ENCODE assay signal across 18 cellular contexts in the genomic region with DNA sequence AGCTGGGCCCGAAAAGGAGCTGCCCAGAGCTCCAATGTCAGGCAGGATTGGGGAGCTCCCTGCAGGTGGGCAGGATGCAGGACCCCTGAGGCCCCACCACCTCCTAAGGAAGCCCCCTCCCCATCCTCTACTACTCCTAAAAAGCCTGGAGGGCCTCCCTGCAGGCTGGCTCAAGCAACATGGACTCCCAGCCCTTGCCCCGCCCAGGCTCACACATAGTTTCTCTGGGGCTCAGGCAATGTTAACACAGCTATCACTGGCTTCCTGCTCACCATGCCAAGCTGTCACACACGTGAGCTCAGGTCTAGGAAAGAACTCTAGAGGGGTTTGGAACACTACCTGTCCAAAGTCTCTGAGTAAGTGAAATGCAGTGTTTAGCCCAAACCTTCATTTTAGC.
A peak's percentile ranks its signal among the peaks of the same experiment; 100 is the strongest.
DNase-seq lines count a peak whose midpoint lies in the region; ATAC-seq, FAIRE-seq and TF ChIP-seq lines count a peak whose summit lies in the region.
"Had no signal": no experiment of that assay in that cellular context is flagged by ENCODE, and none has a peak within 500 bp of the region (broad histone marks: within the 10 kb centered on the region; RNA-seq: fewer than 3 reads in every experiment).

No MANE protein-coding gene starts in this region.

- POLR2A ChIA-PET in Caco-2 (lab: Charles Lee), result interaction anchor here (0.5 to 1.5 kb wide), 3 partner anchors 66 to 155 kb away, joined by 4 to 14 read pairs (median 5); no protein-coding TSS in a partner anchor
- POLR2A ChIA-PET in K562 (lab: Yijun Ruan, JAX), result interaction anchor here (0.7 to 0.8 kb wide), 2 partner anchors 34 to 180 kb away, joined by 3 read pairs; no protein-coding TSS in a partner anchor
- POLR2A ChIA-PET in HEK293T (lab: Yijun Ruan, JAX), result no interaction called here

- H3K36me3 ChIP-seq in Caco-2 (ENCODE audit: control insufficient read depth, insufficient read depth, low read length) (no peaks in the 10 kb centered on the region; the same call in 1 of the 2 replicates), K562 (ENCODE audit: control insufficient read depth, insufficient read depth, low read length) (no peaks in the 10 kb centered on the region), lower lobe of right lung (peaks cover 6% of the 10 kb centered on the region)

- H3K4me1 ChIP-seq in Caco-2 (peaks cover 33% of the 10 kb centered on the region), K562 (replicated peaks in 1 of 2; ENCODE audit: control insufficient read depth in 2 of 2, insufficient read depth in 2 of 2, low read length in 2 of 2) (peaks cover 21 to 24% of the 10 kb centered on the region in 2 experiments; a peak in 4 of 5 replicates), lower lobe of right lung (no peaks in the 10 kb centered on the region)

- H3K4me2 ChIP-seq in K562 (ENCODE audit: insufficient read depth, low read length), result peak overlapping the region; percentile 45

- peak overlapping the region; percentile 78 for H3K27ac Mint-ChIP-seq in Caco-2 (ENCODE audit: unreplicated experiment)
- H3K27ac Mint-ChIP-seq: activated naive CD4-positive, alpha-beta T cell treated with anti-CD3 and anti-CD28 coated beads for 36 hours; stimulated activated naive B cell treated with anti-CD40 and anti-IgM and Interleukin-4, amounts not matched to agents 10 μg/mL and 1 μg/mL and 100 μg/mL, for 72 hours had no signal

- in situ Hi-C loops in K562 (cut with MboI), result no loop called here

- TF ChIP-seq RAD21 in K562 (CRISPR knock-in tag; conservative IDR thresholded peaks at IDR 0.05 in 1 of 2, IDR thresholded peaks at IDR 0.05 in 1 of 2), result no peak

- DNase-seq in Caco-2 (peak; percentile 68 to 82), HT-29 (ENCODE audit: low spot score) (peak; percentile 77), K562 (ENCODE audit: extremely low read depth in 1 of 4, low spot score in 3 of 4) (peak in 3 of 4 experiments; percentile 12 to 45 (median 19)), lower lobe of right lung (peak; percentile 55), anterior cingulate cortex (lab: John Stamatoyannopoulos, UW) (no peak), HEK293T (ENCODE audit: extremely low spot score) (no peak), AG08396 (ENCODE audit: low spot score) (no peak)
- DNase-seq: activated CD4-positive, CD25-positive, alpha-beta regulatory T cell treated with anti-CD3 and anti-CD28 coated beads, Interleukin-2, amount 50 U/mL, for 72 hours; activated naive CD4-positive, alpha-beta T cell treated with anti-CD3 and anti-CD28 coated beads for 36 hours; C1 segment of cervical spinal cord; DMS79; effector CD8-positive, alpha-beta T cell; GOT3; NCI-H1105 treated with DMSO at 0.1 percent for 48 hours; stimulated activated naive B cell treated with anti-CD40 and anti-IgM and Interleukin-4, amounts not matched to agents 10 μg/mL and 1 μg/mL and 100 μg/mL, for 72 hours; T-helper 1 cell had no signal

- peak; percentile 19 for FAIRE-seq in K562 (lab: Jason Lieb, UNC)

- peak overlapping the region; percentile 93 for H2AFZ ChIP-seq in K562 (ENCODE audit: low read depth, low read length)

- H3K9ac ChIP-seq in K562 (ENCODE audit: insufficient read depth in 1 of 2, low read depth in 2 of 2, low read length in 2 of 2), result peak overlapping the region; percentile 37 to 61; a peak in 2 of 4 replicates

- peak overlapping the region; percentile 18 for H3K4me3 Mint-ChIP-seq in Caco-2 (ENCODE audit: unreplicated experiment)
- H3K4me3 Mint-ChIP-seq: activated naive CD4-positive, alpha-beta T cell treated with anti-CD3 and anti-CD28 coated beads for 36 hours; stimulated activated naive B cell treated with anti-CD40 and anti-IgM and Interleukin-4, amounts not matched to agents 10 μg/mL and 1 μg/mL and 100 μg/mL, for 72 hours had no signal

- H3K27ac ChIP-seq in K562 (ENCODE audit: extremely low read depth, low read depth, low read length), result peak overlapping the region; percentile 53
- H3K27ac ChIP-seq in lower lobe of right lung, result no peak overlapping the region
- H3K27ac ChIP-seq: skin epidermis had no signal

- CTCF ChIA-PET in Caco-2 (lab: Charles Lee), result interaction anchor here (0.7 to 1.9 kb wide), 4 partner anchors 12 to 445 kb away, joined by 3 to 6 read pairs (median 4); no protein-coding TSS in a partner anchor
- CTCF ChIA-PET in K562 (lab: Yijun Ruan, JAX; ENCODE audit: low intra/inter-chr PET ratio), result no interaction called here
- CTCF ChIA-PET in HEK293T (lab: Yijun Ruan, JAX), result no interaction called here

- no peaks in the 10 kb centered on the region for H4K20me1 ChIP-seq in K562 (replicated peaks; ENCODE audit: control insufficient read depth, insufficient read depth, low read length)

- peaks cover 20% of the 10 kb centered on the region for H3K4me1 Mint-ChIP-seq in Caco-2 (ENCODE audit: low read depth, unreplicated experiment)
- H3K4me1 Mint-ChIP-seq: stimulated activated naive B cell treated with anti-CD40 and anti-IgM and Interleukin-4, amounts not matched to agents 10 μg/mL and 1 μg/mL and 100 μg/mL, for 72 hours had no signal

- H3K27me3 Mint-ChIP-seq in Caco-2 (ENCODE audit: insufficient read depth, unreplicated experiment), result no peaks in the 10 kb centered on the region
- H3K27me3 Mint-ChIP-seq: stimulated activated naive B cell treated with anti-CD40 and anti-IgM and Interleukin-4, amounts not matched to agents 10 μg/mL and 1 μg/mL and 100 μg/mL, for 72 hours had no signal

- ATAC-seq in K562 (peak; percentile 78), lower lobe of right lung (peak; percentile 43 to 65), GM19395 (IDR thresholded peaks at IDR 0.05; ENCODE audit: unreplicated experiment) (no peak)

- intact Hi-C loops in Caco-2 (cut with micrococcal nuclease; ENCODE audit: unreplicated experiment), result loop anchor here (5.0 to 10.0 kb wide), 2 partner anchors 63 to 144 kb away; a partner anchor contains a TSS
- intact Hi-C loops in K562 (cut with micrococcal nuclease), result no loop called here
- intact Hi-C loops in lower lobe of right lung (cut with DNase I), result no loop called here

- H3K27me3 ChIP-seq in Caco-2 (replicated peaks; ENCODE audit: control insufficient read depth, insufficient read depth, low read length), result no peaks in the 10 kb centered on the region
- no peaks in the 10 kb centered on the region for H3K27me3 ChIP-seq in K562 (ENCODE audit: control insufficient read depth in 2 of 2, insufficient read depth in 2 of 2, low read length in 2 of 2)
- H3K27me3 ChIP-seq in lower lobe of right lung (ENCODE audit: low read depth), result no peaks in the 10 kb centered on the region

- TF ChIP-seq CTCF in Caco-2 (IDR thresholded peaks at IDR 0.05; ENCODE audit: insufficient read depth in 1 of 2, low read depth in 1 of 2, low read length in 1 of 2, severe bottlenecking in 1 of 2, unreplicated experiment in 1 of 2) (no peak), K562 (IDR thresholded peaks at IDR 0.05 in 2 of 3, conservative IDR thresholded peaks at IDR 0.05 in 1 of 3; ENCODE audit: insufficient read depth in 2 of 3, low read depth in 1 of 3, low read length in 3 of 3) (no peak), lower lobe of right lung (IDR thresholded peaks at IDR 0.05) (no peak)

- no peak for TF ChIP-seq EP300 in K562 (IDR thresholded peaks at IDR 0.05; ENCODE audit: low read length)

- peaks cover 6% of the 10 kb centered on the region for H3K36me3 Mint-ChIP-seq in Caco-2 (ENCODE audit: insufficient read depth, unreplicated experiment)

- 0% methylated on average over 1 of the region's 3 CpGs for WGBS in K562 (ENCODE audit: insufficient coverage, low coverage, missing lambda C conversion rate)

- no peak for TF ChIP-seq POLR2A in K562 (conservative IDR thresholded peaks at IDR 0.05)

- no peaks in the 10 kb centered on the region for H3K9me1 ChIP-seq in K562 (ENCODE audit: control insufficient read depth, insufficient read depth, low read length)

- no peaks in the 10 kb centered on the region for H3K9me3 Mint-ChIP-seq in Caco-2 (ENCODE audit: unreplicated experiment)

- BruUV-seq in Caco-2 (replicated peaks; lab: Mats Ljungman, UMichigan) (no TSS peak), K562 (replicated peaks; lab: Mats Ljungman, UMichigan) (no TSS peak)

- H3K9me3 ChIP-seq in Caco-2, result no peaks in the 10 kb centered on the region
- no peaks in the 10 kb centered on the region for H3K9me3 ChIP-seq in K562 (replicated peaks; ENCODE audit: control insufficient read depth, insufficient read depth, low read depth, low read length)
- peaks cover 7% of the 10 kb centered on the region for H3K9me3 ChIP-seq in lower lobe of right lung

- H3K4me3 ChIP-seq in Caco-2 (ENCODE audit: low read depth, low read length), result no peak overlapping the region
- H3K4me3 ChIP-seq in K562, result no peak overlapping the region
- no peak overlapping the region for H3K4me3 ChIP-seq in lower lobe of right lung
- H3K4me3 ChIP-seq: skin epidermis had no signal

- H3K79me2 ChIP-seq in K562 (ENCODE audit: control insufficient read depth, insufficient read depth, low read length), result no peaks in the 10 kb centered on the region

TF ChIP-seq in K562, 482 proteins besides CTCF, POLR2A, EP300 and RAD21 (continues in another document):
- no peak for TF ChIP-seq OTX1 (CRISPR knock-in tag; IDR thresholded peaks at IDR 0.05)
- no peak for TF ChIP-seq ELF2 (CRISPR knock-in tag; IDR thresholded peaks at IDR 0.05)
- 0 out of 2 replicates have a peak, but pooled peaks have one; percentile 34 for TF ChIP-seq BHLHE40 (IDR thresholded peaks at IDR 0.05; ENCODE audit: low read length)

TF ChIP-seq in HEK293T, 16 proteins besides CTCF, POLR2A, EP300 and RAD21:
- TF ChIP-seq ZNF384 (IDR thresholded peaks at IDR 0.05) (no peak), HDGF (IDR thresholded peaks at IDR 0.05; ENCODE audit: borderline replicate concordance) (no peak), BHLHE40 (IDR thresholded peaks at IDR 0.05; ENCODE audit: borderline replicate concordance) (no peak), ARNT (IDR thresholded peaks at IDR 0.05) (no peak), CTBP1 (IDR thresholded peaks at IDR 0.05; ENCODE audit: borderline replicate concordance) (no peak), SUZ12 (IDR thresholded peaks at IDR 0.05) (no peak), ELF4 (IDR thresholded peaks at IDR 0.05) (no peak), L3MBTL2 (conservative IDR thresholded peaks at IDR 0.05) (no peak), TARDBP (IDR thresholded peaks at IDR 0.05) (no peak)

Comparison
In these comparisons a context has a peak if more than half of its experiments do, and no peak if none do; other contexts are left out.
1. DNase-seq: peak in Caco-2 (2 of 2), HT-29 (single experiment), K562 (3 of 4) and lower lobe of right lung (single experiment); none in anterior cingulate cortex (0 of 58), HEK293T (single experiment) and AG08396 (single experiment).